7 cellular contexts compared by ENCODE assay signal in the genomic region with DNA sequence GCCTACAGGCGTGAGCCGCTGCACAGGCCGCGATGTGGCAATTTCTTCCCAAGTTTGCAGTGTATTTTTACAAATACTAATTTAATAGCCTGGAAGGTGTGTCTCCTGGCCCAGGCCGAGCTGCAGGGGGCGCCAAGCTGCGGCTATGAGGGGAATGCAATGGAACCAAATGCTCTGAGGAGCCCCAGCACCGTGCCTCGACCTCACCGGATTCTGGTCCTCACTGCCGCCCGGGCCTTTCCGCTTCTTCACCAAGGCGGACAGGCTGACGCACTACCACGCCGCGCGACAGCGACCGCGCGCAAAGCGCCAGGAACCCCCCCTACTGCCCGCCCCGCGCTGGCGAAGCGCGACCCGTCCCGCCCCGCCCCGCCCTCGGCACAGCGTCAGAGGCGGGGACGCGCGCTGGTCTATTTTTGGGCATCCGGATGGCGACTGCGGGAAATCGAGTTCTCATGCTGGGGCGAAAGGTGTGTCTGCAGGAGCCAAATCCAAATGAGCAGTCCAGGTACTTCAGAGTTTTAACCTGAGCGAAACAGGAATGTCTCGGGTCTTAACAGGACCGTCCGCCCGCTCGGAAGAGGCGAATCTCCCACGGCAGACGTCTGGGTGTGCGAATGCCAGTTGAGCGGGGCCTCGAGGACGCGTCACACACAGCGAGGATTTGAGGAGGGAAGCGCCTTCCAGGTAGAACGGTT. TPM values are rescaled to one million over a fixed set of nuclear protein-coding genes. Genes with fewer than 3 reads are reported as not detected.
A peak's percentile ranks its signal among the peaks of the same experiment; 100 is the strongest.
DNase-seq lines count a peak whose midpoint lies in the region; ATAC-seq and TF ChIP-seq lines count a peak whose summit lies in the region.

No MANE protein-coding gene starts in this region.

- H3K4me1 ChIP-seq in mammary epithelial cell (ENCODE audit: insufficient read depth, low read length) = peaks cover 4% of the 10 kb centered on the region
- H3K4me1 ChIP-seq in iPS-15b (ENCODE audit: control insufficient read depth, insufficient read depth, low read length) = no peaks in the 10 kb centered on the region
- no peaks in the 10 kb centered on the region for H3K4me1 ChIP-seq in aorta (ENCODE audit: control insufficient read depth in 1 of 2, insufficient read depth in 2 of 2, low read length in 2 of 2)

- no peaks in the 10 kb centered on the region for H4K20me1 ChIP-seq in mammary epithelial cell (ENCODE audit: insufficient read depth, low read length)

- H2AFZ ChIP-seq in mammary epithelial cell (ENCODE audit: low read depth, low read length) = peak overlapping the region; percentile 86

- H3K4me2 ChIP-seq in mammary epithelial cell (ENCODE audit: insufficient read depth, low read depth, low read length) = peak overlapping the region; percentile 80

- H3K4me3 ChIP-seq in H7 (ENCODE audit: insufficient read depth, low read depth, low read length) = peak overlapping the region; percentile 62
- peak overlapping the region; percentile 34 for H3K4me3 ChIP-seq in WI38 (ENCODE audit: low read depth, low read length)
- H3K4me3 ChIP-seq in mammary epithelial cell (replicated peaks in 1 of 3; ENCODE audit: insufficient read depth in 1 of 3, low read depth in 2 of 3, low read length in 3 of 3) = peak overlapping the region; percentile 13 to 41 (median 36)
- peak overlapping the region; percentile 63 for H3K4me3 ChIP-seq in iPS-15b (ENCODE audit: low read depth, low read length)
- H3K4me3 ChIP-seq in aorta (ENCODE audit: low read length in 2 of 2) = peak overlapping the region; percentile 3 to 33

- WGBS in mammary epithelial cell (ENCODE audit: low coverage, missing lambda C conversion rate) = 10% methylated on average over 19 of the region's 62 CpGs
- WGBS in aorta, 2 donors = 1% methylated on average over 50 to 62 of the region's 62 CpGs

- H3K36me3 ChIP-seq in H7 (replicated peaks; ENCODE audit: control insufficient read depth, insufficient read depth, low read length) (no peaks in the 10 kb centered on the region), mammary epithelial cell (ENCODE audit: insufficient read depth, low read length) (no peaks in the 10 kb centered on the region), iPS-15b (ENCODE audit: control insufficient read depth, insufficient read depth, low read length) (no peaks in the 10 kb centered on the region), aorta (ENCODE audit: control insufficient read depth in 1 of 2, insufficient read depth in 2 of 2, low read length in 1 of 2) (no peaks in the 10 kb centered on the region)

- DNase-seq in H7 (peak; percentile 94), mammary epithelial cell (peak; percentile 67), sciatic nerve (ENCODE audit: low spot score) (peak; percentile 88), aorta (peak; percentile 90 to 95)

- no peaks in the 10 kb centered on the region for H3K79me2 ChIP-seq in mammary epithelial cell (ENCODE audit: insufficient read depth, low read length)

- in situ Hi-C loops in mammary epithelial cell (cut with MboI; ENCODE audit: low sequenced_read_pairs in 2 of 2) = no loop called here

- dilution Hi-C loops in mammary epithelial cell (cut with HindIII; ENCODE audit: low sequenced_read_pairs) = no loop called here

- no peaks in the 10 kb centered on the region for H3K27me3 ChIP-seq in H7 (ENCODE audit: control insufficient read depth, insufficient read depth, low read length)
- H3K27me3 ChIP-seq in mammary epithelial cell (ENCODE audit: insufficient read depth, low read length) = no peaks in the 10 kb centered on the region
- H3K27me3 ChIP-seq in iPS-15b (ENCODE audit: control insufficient read depth, insufficient read depth, low read length) = peaks cover 2% of the 10 kb centered on the region
- no peaks in the 10 kb centered on the region for H3K27me3 ChIP-seq in aorta (ENCODE audit: control insufficient read depth in 1 of 2, insufficient read depth in 2 of 2, low read length in 1 of 2)

- H3K27ac ChIP-seq in mammary epithelial cell (ENCODE audit: insufficient read depth, low read depth, low read length) (no peak overlapping the region), aorta (ENCODE audit: low read depth in 1 of 2, low read length in 2 of 2) (no peak overlapping the region)

- no TSS peak for BruUV-seq in mammary epithelial cell (replicated peaks; lab: Mats Ljungman, UMichigan)

- CTCF ChIA-PET in mammary epithelial cell (lab: Charles Lee; ENCODE audit: low non-redundant PET) = no interaction called here

- ATAC-seq in sciatic nerve (peak; percentile 97), aorta (ENCODE audit: low FRiP score) (peak; percentile 97), HG02763 (IDR thresholded peaks at IDR 0.05; ENCODE audit: unreplicated experiment) (no peak)

- TF ChIP-seq CTCF in WI38 (IDR thresholded peaks at IDR 0.05; ENCODE audit: low read depth, low read length) = 0 out of 2 replicates have a peak, but pooled peaks have one; percentile 28
- peak; percentile 27 to 45 for TF ChIP-seq CTCF in mammary epithelial cell (conservative IDR thresholded peaks at IDR 0.05 in 1 of 2, IDR thresholded peaks at IDR 0.05 in 1 of 2; ENCODE audit: extremely low read depth in 1 of 2, insufficient read depth in 1 of 2, low read depth in 1 of 2, low read length in 2 of 2)

- no peak overlapping the region for H3K9ac ChIP-seq in mammary epithelial cell (ENCODE audit: insufficient read depth, low read length)
- peak overlapping the region; percentile 19 for H3K9ac ChIP-seq in iPS-15b (ENCODE audit: low read depth, low read length)

- H3K9me3 ChIP-seq in mammary epithelial cell (replicated peaks; ENCODE audit: insufficient read depth, low read length) (peaks cover 10% of the 10 kb centered on the region), iPS-15b (ENCODE audit: control insufficient read depth, insufficient read depth, low read length) (no peaks in the 10 kb centered on the region), aorta (ENCODE audit: control insufficient read depth, low read length) (peaks cover 5% of the 10 kb centered on the region)

- intact Hi-C loops in mammary epithelial cell (cut with micrococcal nuclease) = no loop called here
- intact Hi-C loops in sciatic nerve (cut with DNase I) = no loop called here
- intact Hi-C loops in aorta (cut with DNase I) = loop anchor here in 1 of 2 donors (10.0 kb wide), 1 partner anchor 88 kb away; the partner anchor contains the start of gene ZNF510

RNA-seq across cellular contexts. Expression of gene PRXL2C, which starts 31.7 kb away (rescaled TPM):
- total RNA-seq in H7 (2014; rRNA removed; shearing (Covaris generic)) = 7.9 and 12.0 TPM in 2 replicates
- 10 to 100 TPM; 13.0 to 14.3 TPM for total RNA-seq in mammary epithelial cell
- 6.6 TPM for polyA plus RNA-seq in mammary epithelial cell
- 8.0 TPM for polyA minus RNA-seq in mammary epithelial cell
- 21.0 TPM for total RNA-seq in sciatic nerve
- 10 to 100 TPM; 21.0 to 23.6 TPM for total RNA-seq in aorta
- 10 to 100 TPM; 10.6 to 16.2 TPM for polyA plus RNA-seq in aorta
